Comparison of ENCODE assay signal across 31 cellular contexts in genomic region chr14:63371033-63371432, GRCh38. TPM values are rescaled to one million over a fixed set of nuclear protein-coding genes. Genes with fewer than 3 reads are reported as not detected.
DNase-seq lines count a peak whose midpoint lies in the region; ATAC-seq and TF ChIP-seq lines count a peak whose summit lies in the region.
"Had no signal": no experiment of that assay in that cellular context is flagged by ENCODE, and none has a peak within 500 bp of the region (broad histone marks: within the 10 kb centered on the region; RNA-seq: fewer than 3 reads in every experiment).

No MANE protein-coding gene starts in this region.

- DNase-seq in stimulated activated effector memory CD8-positive, alpha-beta T cell treated with anti-CD3 and anti-CD28 coated beads, Interleukin-12 subunit alpha, Interleukin-12 subunit beta, amount 100 ng/mL, for 72 hours (ENCODE audit: low spot score in 2 of 2), result no peak
- no peak for DNase-seq in activated CD4-positive, alpha-beta T cell treated with anti-CD3 and anti-CD28 coated beads, Interleukin-2, amount 50 U/mL, for 48 hours
- DNase-seq: C1 segment of cervical spinal cord; Caco-2; CD8-positive, alpha-beta T cell; DMS 273 treated with DMSO at 0.1 percent for 48 hours; DMS79; EL; GDM1; HCEC 1CT; KBM-7; MV-4-11; NCI-H1105; NCI-H1436 treated with DMSO at 0.1 percent for 48 hours; NCI-H187 treated with DMSO at 0.1 percent for 48 hours; NCI-H2107; NCI-H774; SHP77 treated with DMSO at 0.1 percent for 48 hours had no signal

- TF ChIP-seq POLR2A in GM18505 (IDR thresholded peaks at IDR 0.05; ENCODE audit: borderline replicate concordance, extremely low read depth, insufficient read depth, insufficient read length), result no peak

- ATAC-seq in GM18858 (IDR thresholded peaks at IDR 0.05; ENCODE audit: unreplicated experiment) (peak; percentile 42), HG02610 (IDR thresholded peaks at IDR 0.05; ENCODE audit: unreplicated experiment) (peak; percentile 49), GM18867 (IDR thresholded peaks at IDR 0.05; ENCODE audit: unreplicated experiment) (no peak), GM18505 (IDR thresholded peaks at IDR 0.05; ENCODE audit: unreplicated experiment) (no peak), SK-N-SH treated with all-trans-retinoic acid at 6 μM for 48 hours (no peak)
- peak; percentile 37 for ATAC-seq in activated T-helper 17 cell treated with anti-CD3 and anti-CD28 coated beads, Interleukin-2, amount 50 U/mL, for 72 hours (replicated peaks)
- ATAC-seq in stimulated activated effector memory CD8-positive, alpha-beta T cell treated with anti-CD3 and anti-CD28 coated beads, Interleukin-12 subunit alpha, Interleukin-12 subunit beta, amount 100 ng/mL, for 72 hours, result peak; percentile 73
- ATAC-seq: CD8-positive, alpha-beta T cell; Panc1 had no signal

- H3K4me1 Mint-ChIP-seq in activated T-helper 17 cell treated with anti-CD3 and anti-CD28 coated beads, Interleukin-2, amount 50 U/mL, for 72 hours, result no peaks in the 10 kb centered on the region
- no peaks in the 10 kb centered on the region for H3K4me1 Mint-ChIP-seq in stimulated activated effector memory CD8-positive, alpha-beta T cell treated with anti-CD3 and anti-CD28 coated beads, Interleukin-12 subunit alpha, Interleukin-12 subunit beta, amount 100 ng/mL, for 72 hours

- peaks cover 42% of the 10 kb centered on the region for H3K36me3 Mint-ChIP-seq in activated T-helper 17 cell treated with anti-CD3 and anti-CD28 coated beads, Interleukin-2, amount 50 U/mL, for 72 hours (ENCODE audit: low read depth)
- H3K36me3 Mint-ChIP-seq in stimulated activated effector memory CD8-positive, alpha-beta T cell treated with anti-CD3 and anti-CD28 coated beads, Interleukin-12 subunit alpha, Interleukin-12 subunit beta, amount 100 ng/mL, for 72 hours, result peaks cover 30% of the 10 kb centered on the region

- H3K4me3 Mint-ChIP-seq in activated T-helper 17 cell treated with anti-CD3 and anti-CD28 coated beads, Interleukin-2, amount 50 U/mL, for 72 hours, result no peak overlapping the region
- no peak overlapping the region for H3K4me3 Mint-ChIP-seq in stimulated activated effector memory CD8-positive, alpha-beta T cell treated with anti-CD3 and anti-CD28 coated beads, Interleukin-12 subunit alpha, Interleukin-12 subunit beta, amount 100 ng/mL, for 72 hours
- H3K4me3 Mint-ChIP-seq: CD8-positive, alpha-beta T cell had no signal

- no peaks in the 10 kb centered on the region for H3K27me3 Mint-ChIP-seq in activated T-helper 17 cell treated with anti-CD3 and anti-CD28 coated beads, Interleukin-2, amount 50 U/mL, for 72 hours

- no peaks in the 10 kb centered on the region for H3K9me3 Mint-ChIP-seq in activated T-helper 17 cell treated with anti-CD3 and anti-CD28 coated beads, Interleukin-2, amount 50 U/mL, for 72 hours
- peaks cover 9% of the 10 kb centered on the region for H3K9me3 Mint-ChIP-seq in stimulated activated effector memory CD8-positive, alpha-beta T cell treated with anti-CD3 and anti-CD28 coated beads, Interleukin-12 subunit alpha, Interleukin-12 subunit beta, amount 100 ng/mL, for 72 hours

- H3K27ac Mint-ChIP-seq in activated T-helper 17 cell treated with anti-CD3 and anti-CD28 coated beads, Interleukin-2, amount 50 U/mL, for 72 hours, result no peak overlapping the region
- H3K27ac Mint-ChIP-seq in stimulated activated effector memory CD8-positive, alpha-beta T cell treated with anti-CD3 and anti-CD28 coated beads, Interleukin-12 subunit alpha, Interleukin-12 subunit beta, amount 100 ng/mL, for 72 hours, result no peak overlapping the region
- H3K27ac Mint-ChIP-seq: CD8-positive, alpha-beta T cell had no signal

TF ChIP-seq in SK-N-SH treated with all-trans-retinoic acid at 6 μM for 48 hours, 23 proteins besides CTCF, POLR2A, EP300 and RAD21:
- no peak for TF ChIP-seq SNAI2 (CRISPR knock-in tag; IDR thresholded peaks at IDR 0.05)
- no peak for TF ChIP-seq ZC3H10 (CRISPR knock-in tag; IDR thresholded peaks at IDR 0.05)
- TF ChIP-seq TCF4 (CRISPR knock-in tag; IDR thresholded peaks at IDR 0.05; ENCODE audit: borderline replicate concordance), result no peak
- no peak for TF ChIP-seq BACH2 (CRISPR knock-in tag; IDR thresholded peaks at IDR 0.05; ENCODE audit: borderline replicate concordance)
- TF ChIP-seq ARNTL (CRISPR knock-in tag; IDR thresholded peaks at IDR 0.05; ENCODE audit: borderline replicate concordance, low read depth), result no peak
- no peak for TF ChIP-seq PATZ1 (CRISPR knock-in tag; IDR thresholded peaks at IDR 0.05; ENCODE audit: borderline replicate concordance)
- no peak for TF ChIP-seq ESRRG (CRISPR knock-in tag; IDR thresholded peaks at IDR 0.05)
- no peak for TF ChIP-seq CSDC2 (CRISPR knock-in tag; IDR thresholded peaks at IDR 0.05)
- TF ChIP-seq RARB (CRISPR knock-in tag; IDR thresholded peaks at IDR 0.05), result no peak
- no peak for TF ChIP-seq ZNF70 (CRISPR knock-in tag; IDR thresholded peaks at IDR 0.05)
- TF ChIP-seq ISL1 (CRISPR knock-in tag; IDR thresholded peaks at IDR 0.05), result no peak
- TF ChIP-seq CREB5 (CRISPR knock-in tag; IDR thresholded peaks at IDR 0.05; ENCODE audit: low read depth), result no peak
- TF ChIP-seq PPARA (CRISPR knock-in tag; IDR thresholded peaks at IDR 0.05; ENCODE audit: borderline replicate concordance), result no peak
- no peak for TF ChIP-seq POU6F1 (CRISPR knock-in tag; IDR thresholded peaks at IDR 0.05; ENCODE audit: borderline replicate concordance, low read depth)
- no peak for TF ChIP-seq ZFP30 (CRISPR knock-in tag; IDR thresholded peaks at IDR 0.05)
- TF ChIP-seq OSR1 (CRISPR knock-in tag; IDR thresholded peaks at IDR 0.05), result no peak

RNA-seq across cellular contexts. Expression of gene GPHB5, which starts 52.3 kb away (rescaled TPM):
- not detected for total RNA-seq in activated T-helper 17 cell treated with anti-CD3 and anti-CD28 coated beads, Interleukin-2, amount 50 U/mL, for 72 hours
- total RNA-seq: A673; Caco-2; CD8-positive, alpha-beta T cell; H1; LHCN-M2; MCF 10A; OCI-LY7; T-helper 1 cell treated with Interleukin-12 subunit alpha and Interleukin-12 subunit beta and Interleukin-4 antibody, amounts not matched to agents 30 ng/mL and 1 ng/mL, for 36 hours had no signal

Comparison
In these comparisons a context has a peak if more than half of its experiments do, and no peak if none do; other contexts are left out.
1. ATAC-seq: peak in GM18858 (single experiment), HG02610 (single experiment), activated T-helper 17 cell treated with anti-CD3 and anti-CD28 coated beads, Interleukin-2, amount 50 U/mL, for 72 hours (single experiment) and stimulated activated effector memory CD8-positive, alpha-beta T cell treated with anti-CD3 and anti-CD28 coated beads, Interleukin-12 subunit alpha, Interleukin-12 subunit beta, amount 100 ng/mL, for 72 hours (single experiment); none in GM18867 (single experiment), GM18505 (single experiment) and SK-N-SH treated with all-trans-retinoic acid at 6 μM for 48 hours (single experiment).